8 cellular contexts compared by ENCODE assay signal in the genomic region with DNA sequence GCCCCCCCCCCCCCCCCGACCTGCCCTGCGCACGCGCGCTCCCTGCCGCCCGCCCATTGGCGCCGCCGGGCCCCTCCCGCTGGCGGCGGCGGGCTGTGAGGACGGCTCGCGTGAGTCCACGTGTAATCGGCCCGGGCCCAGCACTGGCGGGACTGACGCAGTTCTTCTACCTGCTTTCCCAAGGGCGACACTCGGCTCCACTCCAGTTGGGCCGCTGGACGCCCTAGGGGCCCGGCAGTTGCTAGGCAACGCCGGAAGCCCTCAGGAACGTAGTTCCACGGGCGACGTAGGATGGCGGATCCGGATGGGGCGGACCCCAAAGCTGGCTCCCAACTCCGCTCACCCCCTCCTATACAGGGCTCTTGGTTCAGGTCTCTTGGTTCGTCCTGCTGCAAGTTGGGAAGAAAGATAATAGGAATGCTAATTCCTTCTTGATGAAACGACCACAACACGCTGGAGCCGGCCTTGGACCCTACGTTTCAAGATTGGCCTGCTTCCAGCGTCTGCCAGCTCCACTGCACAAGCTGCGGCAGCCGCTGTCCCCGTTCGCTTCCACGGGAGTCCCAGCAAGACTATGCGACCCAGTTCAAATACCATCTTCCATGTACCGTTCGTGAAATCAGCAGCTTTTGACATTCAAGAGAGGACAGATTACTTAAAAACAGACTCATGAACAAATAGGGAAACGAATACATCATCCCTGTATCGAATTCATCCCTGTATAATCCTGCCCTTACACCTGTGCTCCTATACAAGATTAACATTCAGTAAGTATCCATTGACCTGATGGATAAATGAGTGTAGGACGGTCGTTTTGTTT. TPM values are rescaled to one million over a fixed set of nuclear protein-coding genes. Genes with fewer than 3 reads are reported as not detected.
A peak's percentile ranks its signal among the peaks of the same experiment; 100 is the strongest.
DNase-seq lines count a peak whose midpoint lies in the region; ATAC-seq and TF ChIP-seq lines count a peak whose summit lies in the region.

No MANE protein-coding gene starts in this region.

- H3K4me1 ChIP-seq in PC-3 (ENCODE audit: insufficient read depth, low read length), result peaks cover 39% of the 10 kb centered on the region
- peaks cover 22 to 47% (median 25%) of the 10 kb centered on the region in 3 donors for H3K4me1 ChIP-seq in esophagus squamous epithelium

- peaks cover 60% of the 10 kb centered on the region for H3K79me2 ChIP-seq in PC-3 (ENCODE audit: low read length)

- peak overlapping the region; percentile 79 to 98 (median 88) for H3K4me3 Mint-ChIP-seq in IgD-negative memory B cell

- BruUV-seq in PC-3 (replicated peaks; lab: Mats Ljungman, UMichigan), result TSS peak; percentile 87

- H3K27ac Mint-ChIP-seq in IgD-negative memory B cell, result peak overlapping the region; percentile 87 to 96 (median 95)

- H3K9me3 ChIP-seq in PC-3 (ENCODE audit: low read length) (no peaks in the 10 kb centered on the region), esophagus squamous epithelium (no peaks in the 10 kb centered on the region)

- H4K20me1 ChIP-seq in PC-3 (ENCODE audit: low read length), result peaks cover 13% of the 10 kb centered on the region; the same call in 1 of the 2 replicates

- no peaks in the 10 kb centered on the region for H3K9me2 ChIP-seq in PC-3 (replicated peaks; ENCODE audit: low read length)

- no peaks in the 10 kb centered on the region for H3F3A ChIP-seq in PC-3 (ENCODE audit: low read length, unreplicated experiment)

- H3K4me3 ChIP-seq in PC-3 (ENCODE audit: low read length), result peak overlapping the region; percentile 79
- H3K4me3 ChIP-seq in esophagus squamous epithelium, result peak overlapping the region; percentile 72 to 96 (median 86)

- intact Hi-C loops in PC-3 (cut with micrococcal nuclease), result loop anchor here (5.0 kb wide), 3 partner anchors 51 to 356 kb away; no protein-coding TSS in a partner anchor
- intact Hi-C loops in esophagus squamous epithelium (cut with DNase I), result loop anchor here (10.0 kb wide), 1 partner anchor 409 kb away; no protein-coding TSS in a partner anchor

- H3K4me1 Mint-ChIP-seq in IgD-negative memory B cell, result peaks cover 38 to 50% (median 43%) of the 10 kb centered on the region in 3 donors

- peak overlapping the region; percentile 96 for H3K9ac ChIP-seq in PC-3 (ENCODE audit: low read length)

- POLR2A ChIA-PET in PC-3 (lab: Charles Lee; ENCODE audit: unreplicated experiment), result no interaction called here

- H3K36me3 ChIP-seq in PC-3 (ENCODE audit: low read depth, low read length) (0 out of 2 replicates have a peak, but pooled peaks cover 4% of the 10 kb centered on the region), esophagus squamous epithelium (peaks cover 0 to 18% (median 5%) of the 10 kb centered on the region in 3 donors)

- no peaks in the 10 kb centered on the region for H3K27me3 Mint-ChIP-seq in IgD-negative memory B cell

- WGBS in esophagus squamous epithelium, 2 donors, result 0% methylated on average over 7 to 19 of the region's 55 CpGs

- CTCF ChIA-PET in PC-3 (lab: Charles Lee), result no interaction called here

- TF ChIP-seq CTCF in PC-3 (conservative IDR thresholded peaks at IDR 0.05; ENCODE audit: low read depth, low read length), result no peak
- TF ChIP-seq CTCF in esophagus squamous epithelium (IDR thresholded peaks at IDR 0.05), result no peak

- H2AFZ ChIP-seq in PC-3 (ENCODE audit: low read length), result peak overlapping the region; percentile 85

- ATAC-seq in GM21619 (IDR thresholded peaks at IDR 0.05; ENCODE audit: unreplicated experiment) (peak; percentile 78), PC-3 (peak; percentile 77)

- H3K36me3 Mint-ChIP-seq in IgD-negative memory B cell, result peaks cover 1% of the 10 kb centered on the region

- H3K27ac ChIP-seq in PC-3 (ENCODE audit: low read length), result peak overlapping the region; percentile 79
- peak overlapping the region; percentile 93 to 99 (median 97) for H3K27ac ChIP-seq in esophagus squamous epithelium

- peak; percentile 89 for DNase-seq in DMS53 treated with DMSO at 0.1 percent for 48 hours (lab: John Stamatoyannopoulos, UW; ENCODE audit: unreplicated experiment)
- peak; percentile 92 for DNase-seq in PC-3
- DNase-seq in activated T-cell treated with anti-CD3 and anti-CD28 coated beads, Interleukin-2, amount 50 U/mL, for 48 hours, result peak; percentile 86 to 89
- peak; percentile 26 for DNase-seq in esophagus squamous epithelium (lab: John Stamatoyannopoulos, UW)
- peak; percentile 89 for DNase-seq in myocyte (ENCODE audit: low read depth)
- DNase-seq in stimulated activated CD8-positive, alpha-beta memory T cell treated with anti-CD3 and anti-CD28 coated beads, Interleukin-7, amount 100 ng/mL, for 4 hours (ENCODE audit: low read depth in 2 of 2), result peak; percentile 45 to 70

- H3K9me3 Mint-ChIP-seq in IgD-negative memory B cell, result no peaks in the 10 kb centered on the region

- peak in 3 of 4 donors; percentile 37 to 75 (median 40) for TF ChIP-seq POLR2A in esophagus squamous epithelium (IDR thresholded peaks at IDR 0.05)

- peak overlapping the region; percentile 90 for H3K4me2 ChIP-seq in PC-3 (ENCODE audit: low read length)

- H3K27me3 ChIP-seq in PC-3 (ENCODE audit: low read length) (no peaks in the 10 kb centered on the region), esophagus squamous epithelium (no peaks in the 10 kb centered on the region)

RNA-seq across cellular contexts. Expression of a gene that starts 0.4 kb away (rescaled TPM):
- 25.2 TPM for polyA plus RNA-seq in IgD-negative memory B cell
- total RNA-seq in PC-3 (2014; rRNA removed), result 91.9 and 112 TPM in 2 replicates
- 10 to 100 TPM; 49.7 to 62.8 (median 56.7) TPM for total RNA-seq in esophagus squamous epithelium
- total RNA-seq in myocyte, result 51.8 and 66.7 TPM in 2 replicates
- 63.8 TPM for polyA plus RNA-seq in myocyte (2012)

RNA-seq across cellular contexts. Expression of a gene that starts 25.0 kb away (rescaled TPM):
- 46.9 TPM for polyA plus RNA-seq in IgD-negative memory B cell
- total RNA-seq in PC-3 (2014; rRNA removed), result 21.8 and 24.2 TPM in 2 replicates
- 10 to 100 TPM; 13.7 to 31.3 (median 28.2) TPM for total RNA-seq in esophagus squamous epithelium
- total RNA-seq in myocyte, result 4.4 and 8.0 TPM in 2 replicates
- 16.1 TPM for polyA plus RNA-seq in myocyte (2012)

Comparison
In these comparisons a context has a peak if more than half of its experiments do, and no peak if none do; other contexts are left out.
1. Peak in every context shown above with its lines: DNase-seq, ATAC-seq, H3K4me3 ChIP-seq and H3K27ac ChIP-seq.
2. DNase-seq: peak in every context shown above with its lines; median percentile 92 in PC-3; 89 in DMS53 treated with DMSO at 0.1 percent for 48 hours; 89 in myocyte; 88 in activated T-cell treated with anti-CD3 and anti-CD28 coated beads, Interleukin-2, amount 50 U/mL, for 48 hours; 58 in stimulated activated CD8-positive, alpha-beta memory T cell treated with anti-CD3 and anti-CD28 coated beads, Interleukin-7, amount 100 ng/mL, for 4 hours; 26 in esophagus squamous epithelium.